Comparison of ENCODE assay signal across 32 cellular contexts in genomic region chr1:34977210-34977471, GRCh38. TPM values are rescaled to one million over a fixed set of nuclear protein-coding genes. Genes with fewer than 3 reads are reported as not detected.
"Had no signal": no experiment of that assay in that cellular context is flagged by ENCODE, and none has a peak within 500 bp of the region (broad histone marks: within the 10 kb centered on the region; RNA-seq: fewer than 3 reads in every experiment).

No MANE protein-coding gene starts in this region.

- H3K27me3 ChIP-seq: neural progenitor cell, stomach, tibial artery, upper lobe of left lung had no signal

- H3K27me3 Mint-ChIP-seq: memory B cell, progenitor cell of endocrine pancreas had no signal

- H3K9me3 Mint-ChIP-seq: dendritic cell treated with granulocyte-macrophage colony-stimulating factor and Interleukin-4, amounts not matched to agents 40 ng/mL and 50 ng/mL, for 4 days; endodermal cell; memory B cell; nephron; neural progenitor cell had no signal

- H3K79me2 ChIP-seq: parathyroid adenoma had no signal

- FAIRE-seq: colon, islet of Langerhans, urothelium cell line had no signal

- H3K36me3 Mint-ChIP-seq: neural progenitor cell had no signal

- H3K4me1 ChIP-seq: foreskin keratinocyte, neural progenitor cell, parathyroid adenoma, tibial artery, upper lobe of left lung had no signal

- ATAC-seq: sciatic nerve had no signal

- H3K9me3 ChIP-seq: esophagus muscularis mucosa, heart right ventricle, stomach, tibial artery, upper lobe of left lung had no signal

- DNase-seq: cerebellar nuclear complex; effector CD8-positive, alpha-beta T cell; endodermal cell; foreskin keratinocyte; glutamatergic neuron; heart right ventricle; hippocampal formation; kidney glomerular epithelial cell; stimulated activated CD4-positive, alpha-beta T cell treated with anti-CD3 and anti-CD28 coated beads, Interleukin-12 subunit alpha, Interleukin-12 subunit beta, amount 100 ng/mL, for 4 hours; stimulated activated CD4-positive, alpha-beta T cell treated with anti-CD3 and anti-CD28 coated beads, Interleukin-1b, Interleukin-23, amount 100 ng/mL, for 48 hours; stimulated activated CD4-positive, alpha-beta T cell treated with anti-CD3 and anti-CD28 coated beads, Interleukin-4, amount 100 ng/mL, for 1 hour; stimulated activated CD8-positive, alpha-beta memory T cell treated with anti-CD3 and anti-CD28 coated beads, Interleukin-4, amount 100 ng/mL, for 48 hours; stimulated activated naive CD4-positive, alpha-beta T cell treated with Interleukin-2 at 50 U/mL for 16 hours; stomach; tibial artery had no signal

- H3K4me1 Mint-ChIP-seq: neural progenitor cell had no signal

- H3K4me3 Mint-ChIP-seq: dendritic cell treated with granulocyte-macrophage colony-stimulating factor and Interleukin-4, amounts not matched to agents 40 ng/mL and 50 ng/mL, for 4 days; endodermal cell; memory B cell; nephron; neural progenitor cell had no signal

- H3K27ac ChIP-seq: epithelial cell of prostate, esophagus muscularis mucosa, foreskin keratinocyte, heart right ventricle, neural progenitor cell, parathyroid adenoma, stomach, tibial artery, upper lobe of left lung had no signal

- H2AFZ ChIP-seq: neural progenitor cell, parathyroid adenoma had no signal

- H3K9ac ChIP-seq: neural progenitor cell, parathyroid adenoma had no signal

- H3K27ac Mint-ChIP-seq: dendritic cell treated with granulocyte-macrophage colony-stimulating factor and Interleukin-4, amounts not matched to agents 40 ng/mL and 50 ng/mL, for 4 days; endodermal cell; memory B cell; nephron; neural progenitor cell; progenitor cell of endocrine pancreas had no signal

- H3K4me3 ChIP-seq: esophagus muscularis mucosa, heart right ventricle, lung, neural progenitor cell, smooth muscle cell, stomach, tibial artery, upper lobe of left lung had no signal

- H3K36me3 ChIP-seq: neural progenitor cell had no signal

- H3K4me2 ChIP-seq: neural progenitor cell, smooth muscle cell had no signal

RNA-seq across cellular contexts. Expression of gene DLGAP3, which starts 47.7 kb away (rescaled TPM):
- total RNA-seq: fibroblast of lung, foreskin keratinocyte, osteoblast, smooth muscle cell had no signal
- polyA plus RNA-seq: fibroblast of lung, smooth muscle cell had no signal
